ENCODE assay signal across 12 cellular contexts in genomic region chr10:69498711-69499471, GRCh38. TPM values are rescaled to one million over a fixed set of nuclear protein-coding genes. Genes with fewer than 3 reads are reported as not detected.
A peak's percentile ranks its signal among the peaks of the same experiment; 100 is the strongest.
DNase-seq lines count a peak whose midpoint lies in the region; ATAC-seq and TF ChIP-seq lines count a peak whose summit lies in the region.
"Had no signal": no experiment of that assay in that cellular context is flagged by ENCODE, and none has a peak within 500 bp of the region (broad histone marks: within the 10 kb centered on the region; RNA-seq: fewer than 3 reads in every experiment).

No MANE protein-coding gene starts in this region.

- no peaks in the 10 kb centered on the region for H3K27me3 ChIP-seq in upper lobe of right lung

- H3K4me1 Mint-ChIP-seq in activated naive CD8-positive, alpha-beta T cell treated with anti-CD3 and anti-CD28 coated beads, Interleukin-2, amount 10 ng/mL, durations not matched to agents 7 days and 5 days = peaks cover 5% of the 10 kb centered on the region
- no peaks in the 10 kb centered on the region for H3K4me1 Mint-ChIP-seq in activated naive CD8-positive, alpha-beta T cell treated with anti-CD3 and anti-CD28 coated beads, Interleukin-2, amount 50 U/mL, for 24 hours
- H3K4me1 Mint-ChIP-seq: activated B cell treated with CpG ODN at 0.5 μM for 24 hours had no signal

- H3K9me3 Mint-ChIP-seq in activated naive CD8-positive, alpha-beta T cell treated with anti-CD3 and anti-CD28 coated beads, Interleukin-2, amount 10 ng/mL, durations not matched to agents 7 days and 5 days = no peaks in the 10 kb centered on the region
- no peaks in the 10 kb centered on the region for H3K9me3 Mint-ChIP-seq in activated naive CD8-positive, alpha-beta T cell treated with anti-CD3 and anti-CD28 coated beads, Interleukin-2, amount 50 U/mL, for 24 hours
- H3K9me3 Mint-ChIP-seq: activated B cell treated with CpG ODN at 0.5 μM for 24 hours; stimulated activated naive CD8-positive, alpha-beta T cell treated with anti-CD3 and anti-CD28 coated beads, Interleukin-15, Interleukin-2, amounts not matched to agents 100 ng/mL and 50 ng/mL, for 24 hours had no signal

- no peak for TF ChIP-seq CTCF in upper lobe of right lung (IDR thresholded peaks at IDR 0.05)

- ATAC-seq in activated naive CD8-positive, alpha-beta T cell treated with anti-CD3 and anti-CD28 coated beads, Interleukin-2, amount 10 ng/mL, durations not matched to agents 7 days and 5 days (ENCODE audit: low read depth) = no peak
- no peak for ATAC-seq in activated naive CD8-positive, alpha-beta T cell treated with anti-CD3 and anti-CD28 coated beads, Interleukin-2, amount 50 U/mL, for 24 hours
- ATAC-seq in upper lobe of right lung (no peak), GM19467 (IDR thresholded peaks at IDR 0.05; ENCODE audit: unreplicated experiment) (no peak)

- no peaks in the 10 kb centered on the region for H3K36me3 Mint-ChIP-seq in activated naive CD8-positive, alpha-beta T cell treated with anti-CD3 and anti-CD28 coated beads, Interleukin-2, amount 10 ng/mL, durations not matched to agents 7 days and 5 days
- H3K36me3 Mint-ChIP-seq in activated naive CD8-positive, alpha-beta T cell treated with anti-CD3 and anti-CD28 coated beads, Interleukin-2, amount 50 U/mL, for 24 hours (ENCODE audit: low read depth) = no peaks in the 10 kb centered on the region

- intact Hi-C loops in posterior vena cava (cut with DNase I) = no loop called here
- intact Hi-C loops in upper lobe of right lung (cut with DNase I) = no loop called here

- no peaks in the 10 kb centered on the region for H3K9me3 ChIP-seq in upper lobe of right lung

- H3K4me3 Mint-ChIP-seq in activated naive CD8-positive, alpha-beta T cell treated with anti-CD3 and anti-CD28 coated beads, Interleukin-2, amount 10 ng/mL, durations not matched to agents 7 days and 5 days = no peak overlapping the region
- H3K4me3 Mint-ChIP-seq in activated naive CD8-positive, alpha-beta T cell treated with anti-CD3 and anti-CD28 coated beads, Interleukin-2, amount 50 U/mL, for 24 hours = no peak overlapping the region
- H3K4me3 Mint-ChIP-seq: activated B cell treated with CpG ODN at 0.5 μM for 24 hours; stimulated activated naive CD8-positive, alpha-beta T cell treated with anti-CD3 and anti-CD28 coated beads, Interleukin-15, Interleukin-2, amounts not matched to agents 100 ng/mL and 50 ng/mL, for 24 hours had no signal

- no peak overlapping the region for H3K27ac Mint-ChIP-seq in activated naive CD8-positive, alpha-beta T cell treated with anti-CD3 and anti-CD28 coated beads, Interleukin-2, amount 10 ng/mL, durations not matched to agents 7 days and 5 days
- no peak overlapping the region for H3K27ac Mint-ChIP-seq in activated naive CD8-positive, alpha-beta T cell treated with anti-CD3 and anti-CD28 coated beads, Interleukin-2, amount 50 U/mL, for 24 hours
- H3K27ac Mint-ChIP-seq: activated B cell treated with CpG ODN at 0.5 μM for 24 hours; stimulated activated naive CD8-positive, alpha-beta T cell treated with anti-CD3 and anti-CD28 coated beads, Interleukin-15, Interleukin-2, amounts not matched to agents 100 ng/mL and 50 ng/mL, for 24 hours had no signal

- H3K4me3 ChIP-seq in upper lobe of right lung = no peak overlapping the region

- H3K27ac ChIP-seq in cingulate gyrus (ENCODE audit: low read depth, low read length) (peak overlapping the region; percentile 20), upper lobe of right lung (no peak overlapping the region)

- DNase-seq in activated naive CD8-positive, alpha-beta T cell treated with anti-CD3 and anti-CD28 coated beads, Interleukin-2, amount 10 ng/mL, durations not matched to agents 7 days and 5 days = peak; percentile 15
- no peak for DNase-seq in activated naive CD8-positive, alpha-beta T cell treated with anti-CD3 and anti-CD28 coated beads, Interleukin-2, amount 50 U/mL, for 24 hours
- DNase-seq in posterior vena cava (ENCODE audit: low spot score) (peak; percentile 47), upper lobe of right lung (peak; percentile 38), LoVo (ENCODE audit: low spot score) (no peak), kidney tubule cell (ENCODE audit: low spot score) (no peak)
- DNase-seq: activated B cell treated with CpG ODN at 0.5 μM for 24 hours; effector CD8-positive, alpha-beta T cell; NCI-H2171 treated with DMSO at 0.1 percent for 48 hours had no signal

- POLR2A ChIA-PET in activated naive CD8-positive, alpha-beta T cell treated with anti-CD3 and anti-CD28 coated beads, Interleukin-2, amount 10 ng/mL, durations not matched to agents 7 days and 5 days (lab: Charles Lee) = no interaction called here

- H3K36me3 ChIP-seq in upper lobe of right lung = no peaks in the 10 kb centered on the region

- H3K27me3 Mint-ChIP-seq in activated naive CD8-positive, alpha-beta T cell treated with anti-CD3 and anti-CD28 coated beads, Interleukin-2, amount 10 ng/mL, durations not matched to agents 7 days and 5 days = peaks cover 2% of the 10 kb centered on the region
- H3K27me3 Mint-ChIP-seq in activated naive CD8-positive, alpha-beta T cell treated with anti-CD3 and anti-CD28 coated beads, Interleukin-2, amount 50 U/mL, for 24 hours = no peaks in the 10 kb centered on the region
- H3K27me3 Mint-ChIP-seq: stimulated activated naive CD8-positive, alpha-beta T cell treated with anti-CD3 and anti-CD28 coated beads, Interleukin-15, Interleukin-2, amounts not matched to agents 100 ng/mL and 50 ng/mL, for 24 hours had no signal

- H3K4me1 ChIP-seq in upper lobe of right lung = no peaks in the 10 kb centered on the region

RNA-seq across cellular contexts. Expression of gene TSPAN15, which starts 47.6 kb away (rescaled TPM):
- 1 to 10 TPM; 4.6 to 4.7 TPM for total RNA-seq in activated naive CD8-positive, alpha-beta T cell treated with anti-CD3 and anti-CD28 coated beads, Interleukin-2, amount 10 ng/mL, durations not matched to agents 7 days and 5 days
- total RNA-seq in posterior vena cava = 10 to 100 TPM; 44.6 to 45.6 TPM
- total RNA-seq in upper lobe of right lung = 47.3 TPM

Comparison
In these comparisons a context has a peak if more than half of its experiments do, and no peak if none do; other contexts are left out.
1. DNase-seq: peak in activated naive CD8-positive, alpha-beta T cell treated with anti-CD3 and anti-CD28 coated beads, Interleukin-2, amount 10 ng/mL, durations not matched to agents 7 days and 5 days (single experiment), posterior vena cava (single experiment) and upper lobe of right lung (single experiment); none in activated naive CD8-positive, alpha-beta T cell treated with anti-CD3 and anti-CD28 coated beads, Interleukin-2, amount 50 U/mL, for 24 hours (single experiment), LoVo (single experiment) and kidney tubule cell (single experiment).